In genomic region chr19:9435279-9436268, GRCh38 we compare ENCODE assay signal across 9 cellular contexts. TPM values are rescaled to one million over a fixed set of nuclear protein-coding genes. Genes with fewer than 3 reads are reported as not detected.
DNase-seq lines count a peak whose midpoint lies in the region; ATAC-seq, FAIRE-seq and TF ChIP-seq lines count a peak whose summit lies in the region.
"Had no signal": no experiment of that assay in that cellular context is flagged by ENCODE, and none has a peak within 500 bp of the region (broad histone marks: within the 10 kb centered on the region; RNA-seq: fewer than 3 reads in every experiment).

TSS of gene ZNF266 (minus strand) at chr19:9435573. CDS start at chr19:9420089, 15,484 bp downstream.

- H3K4me1 Mint-ChIP-seq in activated B cell treated with CpG ODN at 0.5 μM for 24 hours = peaks cover 38% of the 10 kb centered on the region

- H3K4me3 Mint-ChIP-seq in activated B cell treated with CpG ODN at 0.5 μM for 24 hours = peak within 1 kb of the TSS; percentile 92

- peak; percentile 5 for FAIRE-seq in islet of Langerhans (lab: Jason Lieb, UNC)
- FAIRE-seq: colon had no signal

- POLR2A ChIA-PET in activated B cell treated with CpG ODN at 0.5 μM for 24 hours (lab: Charles Lee) = interaction anchor here (0.6 to 1.6 kb wide), 9 partner anchors 12 to 383 kb away, joined by 3 to 15 read pairs (median 5); partner anchors contain the start of genes FBXL12, ZNF559, ZNF699 and ZNF846

- DNase-seq in AG08396 (ENCODE audit: low spot score) (peak; percentile 96), NCI-H226 (peak; percentile 66), activated B cell treated with CpG ODN at 0.5 μM for 24 hours (peak; percentile 84), caudate nucleus (lab: John Stamatoyannopoulos, UW) (peak in 59 of 61 donors; percentile 11 to 86 (median 71))
- DNase-seq in stimulated activated CD4-positive, alpha-beta T cell treated with anti-CD3 and anti-CD28 coated beads, Interleukin-12 subunit alpha, Interleukin-12 subunit beta, amount 100 ng/mL, for 4 hours = peak; percentile 90

- H3K27me3 Mint-ChIP-seq in activated B cell treated with CpG ODN at 0.5 μM for 24 hours = no peaks in the 10 kb centered on the region

- H3K27ac ChIP-seq in caudate nucleus (ENCODE audit: low read depth, low read length) = peak within 1 kb of the TSS; percentile 68

- H3K36me3 Mint-ChIP-seq in activated B cell treated with CpG ODN at 0.5 μM for 24 hours (ENCODE audit: low read depth) = peaks cover 40% of the 10 kb centered on the region

- intact Hi-C loops in activated B cell treated with CpG ODN at 0.5 μM for 24 hours (cut with micrococcal nuclease) = loop anchor here (1.0 to 5.0 kb wide), 9 partner anchors 102 to 603 kb away; partner anchors contain the start of genes MBD3L1, PIN1, ZNF121 and ZNF317

- H3K9me3 Mint-ChIP-seq in activated B cell treated with CpG ODN at 0.5 μM for 24 hours = peaks cover 3% of the 10 kb centered on the region

- CTCF ChIA-PET in activated B cell treated with CpG ODN at 0.5 μM for 24 hours (lab: Charles Lee) = interaction anchor here (1.6 kb wide), 1 partner anchor 228 kb away, joined by 3 read pairs; no protein-coding TSS in a partner anchor

- peak; percentile 28 for TF ChIP-seq CTCF in activated B cell treated with CpG ODN at 0.5 μM for 24 hours (IDR thresholded peaks at IDR 0.05)

- ATAC-seq in GM18907 (IDR thresholded peaks at IDR 0.05; ENCODE audit: unreplicated experiment) = peak; percentile 91
- ATAC-seq in HG03175 (IDR thresholded peaks at IDR 0.05; ENCODE audit: unreplicated experiment) = peak; percentile 90
- ATAC-seq in activated B cell treated with CpG ODN at 0.5 μM for 24 hours (ENCODE audit: low read depth) = peak; percentile 92

- peak within 1 kb of the TSS; percentile 97 for H3K27ac Mint-ChIP-seq in activated B cell treated with CpG ODN at 0.5 μM for 24 hours

RNA-seq across cellular contexts. Expression of gene ZNF266, which starts in this region (rescaled TPM):
- 43.7 and 50.3 TPM in 2 replicates for total RNA-seq in activated B cell treated with CpG ODN at 0.5 μM for 24 hours

Comparison
In these comparisons a context has a peak if more than half of its experiments do, and no peak if none do; other contexts are left out.
1. Peak in every context shown above with its lines: DNase-seq, ATAC-seq and H3K27ac ChIP-seq.